In genomic region chr5:180296778-180297177, GRCh38 we compare ENCODE assay signal across 1 cellular context.
TF ChIP-seq lines count a peak whose summit lies in the region.

No MANE protein-coding gene starts in this region.

TF ChIP-seq in GM23338, 12 proteins besides CTCF, POLR2A, EP300 and RAD21 (continued from another document):
- TF ChIP-seq ZNF331 (CRISPR knock-in tag; IDR thresholded peaks at IDR 0.05; ENCODE audit: low read depth) (no peak), ZNF462 (CRISPR knock-in tag; IDR thresholded peaks at IDR 0.05) (no peak), CREB1 (CRISPR knock-in tag; IDR thresholded peaks at IDR 0.05; ENCODE audit: low read depth) (no peak), EZH2 (IDR thresholded peaks at IDR 0.05; ENCODE audit: low read depth, unreplicated experiment) (no peak), STAT1 (IDR thresholded peaks at IDR 0.05; ENCODE audit: unreplicated experiment) (no peak), EZH2phosphoT487 (IDR thresholded peaks at IDR 0.05; ENCODE audit: unreplicated experiment) (no peak), ZNF114 (CRISPR knock-in tag; IDR thresholded peaks at IDR 0.05) (no peak), REST (IDR thresholded peaks at IDR 0.05; ENCODE audit: unreplicated experiment) (no peak), POLR2AphosphoS5 (IDR thresholded peaks at IDR 0.05; ENCODE audit: low read depth) (no peak), JUNB (IDR thresholded peaks at IDR 0.05; ENCODE audit: unreplicated experiment) (no peak)
